ENCODE assay signal across 8 cellular contexts in the genomic region with DNA sequence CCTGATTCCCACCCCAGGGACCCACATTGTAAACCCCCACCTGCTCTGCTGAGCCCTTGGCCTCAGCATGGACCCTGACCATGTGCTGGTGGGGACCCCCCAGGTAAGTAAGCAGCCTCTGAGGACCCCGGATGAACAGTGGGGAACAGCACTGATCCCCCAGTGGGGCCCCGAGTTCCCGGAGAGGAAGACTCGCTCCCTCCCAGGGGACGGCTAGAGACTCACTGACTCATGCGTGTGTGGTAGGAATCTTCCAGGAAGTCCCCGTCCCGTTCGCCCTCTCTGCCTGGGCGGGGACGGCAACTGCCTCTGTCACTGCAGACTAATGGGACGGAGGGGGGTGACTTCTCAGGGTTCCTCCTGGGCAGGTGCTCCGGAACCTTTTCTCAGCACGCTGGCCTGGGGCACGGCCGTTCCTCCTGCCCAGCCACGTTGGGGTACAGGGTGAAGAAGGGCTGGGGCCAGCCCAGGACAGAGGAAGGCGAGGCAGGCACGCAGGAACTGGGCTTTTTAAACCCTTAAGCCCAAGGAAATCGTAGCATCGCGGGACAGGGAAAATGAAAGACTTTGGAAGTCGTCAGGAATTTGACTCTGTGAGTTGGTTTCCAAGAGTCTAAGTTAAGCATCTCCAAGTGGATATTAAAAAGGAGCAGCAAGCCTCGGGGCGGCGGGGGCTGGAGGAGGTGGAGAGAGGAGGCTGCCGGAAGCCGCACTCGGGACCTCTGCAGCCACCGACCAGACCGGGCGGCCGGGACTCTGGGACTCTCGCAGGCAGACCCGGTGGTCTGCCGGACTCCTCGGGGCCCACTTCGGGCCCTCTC.
DNase-seq lines count a peak whose midpoint lies in the region; ATAC-seq and TF ChIP-seq lines count a peak whose summit lies in the region.

No MANE protein-coding gene starts in this region.

- TF ChIP-seq POLR2A in erythroblast (IDR thresholded peaks at IDR 0.05; ENCODE audit: low read length) (peak; percentile 43), transverse colon (IDR thresholded peaks at IDR 0.05) (peak; percentile 88)

- H3K36me3 Mint-ChIP-seq in natural killer cell: no peaks in the 10 kb centered on the region

- in situ Hi-C loops in transverse colon (cut with MboI; ENCODE audit: low pct_ligation_motif_present in 1 of 4, low pct_unique_long_range_greater_than_20kb in 1 of 4, low sequenced_read_pairs in 3 of 4): no loop called here

- peak overlapping the region; percentile 87 to 91 (median 90) for H3K27ac ChIP-seq in transverse colon

- H3K9me3 ChIP-seq in transverse colon: no peaks in the 10 kb centered on the region

- H3K9me3 Mint-ChIP-seq in natural killer cell: no peaks in the 10 kb centered on the region

- H3K27me3 Mint-ChIP-seq in natural killer cell (ENCODE audit: low read depth in 2 of 2): no peaks in the 10 kb centered on the region

- H3K27ac Mint-ChIP-seq in natural killer cell: peak overlapping the region in 1 of 2 donors; percentile 81

- peak overlapping the region; percentile 12 to 51 (median 37) for H3K4me3 ChIP-seq in transverse colon

- 31% methylated on average over 27 of the region's 38 CpGs; no CpG with 5 or more reads in 1 of the 2 donors for WGBS in transverse colon (ENCODE audit: low coverage in 1 of 2), 2 donors

- H3K36me3 ChIP-seq in transverse colon: no peaks in the 10 kb centered on the region

- ATAC-seq in GM18511 (IDR thresholded peaks at IDR 0.05; ENCODE audit: unreplicated experiment): peak; percentile 31
- ATAC-seq in natural killer cell: peak; percentile 71 to 80 (median 75)
- no peak for ATAC-seq in GM21367 (IDR thresholded peaks at IDR 0.05; ENCODE audit: unreplicated experiment)

- H3K4me1 ChIP-seq in transverse colon: peaks cover 32 to 70% (median 57%) of the 10 kb centered on the region in 4 donors

- no peaks in the 10 kb centered on the region for H3K27me3 ChIP-seq in transverse colon

- H3K4me1 Mint-ChIP-seq in natural killer cell: peaks cover 14 to 31% of the 10 kb centered on the region in 2 donors

- H3K4me3 Mint-ChIP-seq in natural killer cell: peak overlapping the region; percentile 21

- TF ChIP-seq EP300 in transverse colon (IDR thresholded peaks at IDR 0.05; ENCODE audit: low read depth): no peak

- intact Hi-C loops in natural killer cell (cut with micrococcal nuclease) (loop anchor here (10.0 kb wide), 1 partner anchor 345 kb away; no protein-coding TSS in a partner anchor), transverse colon (cut with DNase I; ENCODE audit: low total_unique reads) (loop anchor here (5.0 kb wide), 1 partner anchor 158 kb away; no protein-coding TSS in a partner anchor)

- TF ChIP-seq CTCF in natural killer cell (IDR thresholded peaks at IDR 0.05) (no peak), transverse colon (IDR thresholded peaks at IDR 0.05) (peak in 1 of 5 experiments; percentile 16)

- peak; percentile 92 for DNase-seq in LHCN-M2 (ENCODE audit: low read depth)
- DNase-seq in activated CD4-positive, alpha-beta T cell treated with anti-CD3 and anti-CD28 coated beads, Interleukin-2, amount 50 U/mL, for 24 hours (ENCODE audit: low read depth in 1 of 2, low spot score in 1 of 2): peak; percentile 43 to 68
- peak in 1 of 2 experiments; percentile 39 for DNase-seq in erythroblast (lab: John Stamatoyannopoulos, UW)
- no peak for DNase-seq in natural killer cell
- peak; percentile 94 for DNase-seq in transverse colon
- DNase-seq in NCI-H524 (lab: John Stamatoyannopoulos, UW): no peak

Comparison
In these comparisons a context has a peak if more than half of its experiments do, and no peak if none do; other contexts are left out.
1. DNase-seq: peak in LHCN-M2 (single experiment), activated CD4-positive, alpha-beta T cell treated with anti-CD3 and anti-CD28 coated beads, Interleukin-2, amount 50 U/mL, for 24 hours (2 of 2) and transverse colon (single experiment); none in natural killer cell (single experiment) and NCI-H524 (0 of 2).